In genomic region chr22:36363378-36363931, GRCh38 we compare ENCODE assay signal across 9 cellular contexts. TPM values are rescaled to one million over a fixed set of nuclear protein-coding genes. Genes with fewer than 3 reads are reported as not detected.
DNase-seq lines count a peak whose midpoint lies in the region; ATAC-seq, FAIRE-seq and TF ChIP-seq lines count a peak whose summit lies in the region.
"Had no signal": no experiment of that assay in that cellular context is flagged by ENCODE, and none has a peak within 500 bp of the region (broad histone marks: within the 10 kb centered on the region; RNA-seq: fewer than 3 reads in every experiment).

No MANE protein-coding gene starts in this region.

- CTCF ChIA-PET in A549 (lab: Yijun Ruan, JAX) = interaction anchor here (1.2 to 3.5 kb wide), 4 partner anchors 12 to 107 kb away, joined by 3 to 16 read pairs (median 6); no protein-coding TSS in a partner anchor

- no peaks in the 10 kb centered on the region for H3K27me3 ChIP-seq in HUES6 (ENCODE audit: control insufficient read depth, insufficient read depth, low read length)
- no peaks in the 10 kb centered on the region for H3K27me3 ChIP-seq in body of pancreas
- no peaks in the 10 kb centered on the region for H3K27me3 ChIP-seq in muscle layer of colon (ENCODE audit: control insufficient read depth in 1 of 2, insufficient read depth in 2 of 2, low read length in 2 of 2)

- no peak for TF ChIP-seq EP300 in A549 (IDR thresholded peaks at IDR 0.05)

- no peak for TF ChIP-seq RAD21 in A549 (conservative IDR thresholded peaks at IDR 0.05 in 1 of 2, IDR thresholded peaks at IDR 0.05 in 1 of 2)

- H3K9ac ChIP-seq in HUES6 (ENCODE audit: low read length) (peak overlapping the region; percentile 16), muscle layer of colon (ENCODE audit: low read length) (peak overlapping the region; percentile 69)

- intact Hi-C loops in body of pancreas (cut with DNase I) = no loop called here

- ATAC-seq in A549 (peak in 1 of 2 experiments; percentile 2; a peak in 1 of 6 replicates), body of pancreas (peak; percentile 72), HG02571 (IDR thresholded peaks at IDR 0.05; ENCODE audit: unreplicated experiment) (no peak), HG03439 (IDR thresholded peaks at IDR 0.05; ENCODE audit: unreplicated experiment) (no peak)

- no peak for FAIRE-seq in A549 (lab: Jason Lieb, UNC)

- POLR2A ChIA-PET in A549 (lab: Yijun Ruan, JAX) = interaction anchor here (1.7 kb wide), 1 partner anchor 11 kb away, joined by 4 read pairs; no protein-coding TSS in a partner anchor

- TF ChIP-seq CTCF in A549 (IDR thresholded peaks at IDR 0.05) = no peak
- TF ChIP-seq CTCF in body of pancreas (IDR thresholded peaks at IDR 0.05) = no peak

- no peak for DNase-seq in A549 (ENCODE audit: low read depth in 1 of 2, low spot score in 1 of 2)
- DNase-seq in body of pancreas = peak; percentile 47 to 75 (median 68)
- DNase-seq in AG20443 (ENCODE audit: low spot score) = no peak
- no peak for DNase-seq in SIG-M5 (lab: John Stamatoyannopoulos, UW)
- DNase-seq: NCI-H2081 had no signal

- no peaks in the 10 kb centered on the region for H3K9me3 ChIP-seq in A549
- no peaks in the 10 kb centered on the region for H3K9me3 ChIP-seq in HUES6 (ENCODE audit: control insufficient read depth, insufficient read depth, low read depth, low read length)
- no peaks in the 10 kb centered on the region for H3K9me3 ChIP-seq in body of pancreas
- H3K9me3 ChIP-seq in muscle layer of colon (ENCODE audit: low read length) = no peaks in the 10 kb centered on the region

- peak overlapping the region; percentile 83 for H3K4me2 ChIP-seq in A549

- peak overlapping the region; percentile 83 to 99 for H3K27ac ChIP-seq in A549
- H3K27ac ChIP-seq in HUES6 (ENCODE audit: low read depth, low read length) = no peak overlapping the region
- H3K27ac ChIP-seq in body of pancreas = peak overlapping the region; percentile 83 to 98 (median 90)
- peak overlapping the region; percentile 72 for H3K27ac ChIP-seq in muscle layer of colon (ENCODE audit: low read depth, low read length)

- 47% methylated on average over 4 of the region's 4 CpGs for WGBS in A549 (ENCODE audit: missing lambda C conversion rate)
- 24 to 27% methylated on average over 4 of the region's 4 CpGs for WGBS in body of pancreas, 2 donors

- H3K4me3 ChIP-seq in A549 (peak overlapping the region; percentile 19; the same call in 1 of the 3 replicates), HUES6 (ENCODE audit: low read depth, low read length) (no peak overlapping the region), body of pancreas (no peak overlapping the region), muscle layer of colon (ENCODE audit: low read depth in 1 of 2, low read length in 2 of 2) (no peak overlapping the region)

- H3K4me1 ChIP-seq in A549 (peaks cover 100% of the 10 kb centered on the region), HUES6 (ENCODE audit: control insufficient read depth, insufficient read depth, low read length) (peaks cover 93% of the 10 kb centered on the region), body of pancreas (peaks cover 99% of the 10 kb centered on the region), muscle layer of colon (ENCODE audit: insufficient read depth, low read length) (peaks cover 94% of the 10 kb centered on the region)

- TF ChIP-seq POLR2A in A549 (IDR thresholded peaks at IDR 0.05; ENCODE audit: low read length) = no peak
- TF ChIP-seq POLR2A in body of pancreas (IDR thresholded peaks at IDR 0.05) = peak in 1 of 3 donors; percentile 13

- H3K36me3 ChIP-seq in HUES6 (ENCODE audit: control insufficient read depth, insufficient read depth, low read length) = peaks cover 8% of the 10 kb centered on the region; the same call in 1 of the 2 replicates
- no peaks in the 10 kb centered on the region for H3K36me3 ChIP-seq in body of pancreas (replicated peaks in 1 of 2; ENCODE audit: insufficient read depth in 1 of 2, low read depth in 2 of 2)
- peaks cover 35% of the 10 kb centered on the region for H3K36me3 ChIP-seq in muscle layer of colon (ENCODE audit: insufficient read depth, low read length)

TF ChIP-seq in A549, 52 proteins besides CTCF, POLR2A, EP300 and RAD21:
- TF ChIP-seq POLR2AphosphoS2 (conservative IDR thresholded peaks at IDR 0.05; ENCODE audit: low read length) (no peak), TFCP2L1 (CRISPR knock-in tag; IDR thresholded peaks at IDR 0.05) (no peak), ZC3H11A (IDR thresholded peaks at IDR 0.05) (no peak), FOSB (CRISPR knock-in tag; IDR thresholded peaks at IDR 0.05) (no peak), CBX2 (IDR thresholded peaks at IDR 0.05; ENCODE audit: borderline replicate concordance, low read depth) (no peak), HOXB13 (CRISPR knock-in tag; IDR thresholded peaks at IDR 0.05; ENCODE audit: low read depth) (no peak), MAZ (IDR thresholded peaks at IDR 0.05; ENCODE audit: borderline replicate concordance, low read depth, low read length) (no peak), TP53 (CRISPR knock-in tag; IDR thresholded peaks at IDR 0.05) (no peak), ZNF302 (CRISPR knock-in tag; IDR thresholded peaks at IDR 0.05) (no peak)
- TF ChIP-seq, protein P1, sequence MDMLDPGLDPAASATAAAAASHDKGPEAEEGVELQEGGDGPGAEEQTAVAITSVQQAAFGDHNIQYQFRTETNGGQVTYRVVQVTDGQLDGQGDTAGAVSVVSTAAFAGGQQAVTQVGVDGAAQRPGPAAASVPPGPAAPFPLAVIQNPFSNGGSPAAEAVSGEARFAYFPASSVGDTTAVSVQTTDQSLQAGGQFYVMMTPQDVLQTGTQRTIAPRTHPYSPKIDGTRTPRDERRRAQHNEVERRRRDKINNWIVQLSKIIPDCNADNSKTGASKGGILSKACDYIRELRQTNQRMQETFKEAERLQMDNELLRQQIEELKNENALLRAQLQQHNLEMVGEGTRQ (IDR thresholded peaks at IDR 0.05) = no peak

RNA-seq across cellular contexts. Expression of gene MYH9, which starts 24.3 kb away (rescaled TPM):
- polyA plus RNA-seq in A549 (2011; rRNA removed) = 92.1 and 162 TPM in 2 replicates
- polyA plus RNA-seq in A549 (2012; cell fraction: cytosol; rRNA removed) = 112 and 118 TPM in 2 replicates
- polyA plus RNA-seq in A549 (2012; cell fraction: nucleus; rRNA removed) = 202 and 239 TPM in 2 replicates
- polyA plus RNA-seq in A549 (2017; fragmentation: RNase III; extraction: RNeasy Plus Mini Kit Qiagen cat#74134 plus additional on column Dnase treatment) = 158 to 215 TPM (median 167 TPM) in 3 replicates
- polyA minus RNA-seq in A549 (2011; rRNA and poly(A)+ RNA removed) = 460 and 534 TPM in 2 replicates
- 100 to 1,000 TPM; 294 to 323 TPM for total RNA-seq in body of pancreas

Comparison
In these comparisons a context has a peak if more than half of its experiments do, and no peak if none do; other contexts are left out.
1. DNase-seq: peak in body of pancreas (4 of 4); none in A549 (0 of 2), AG20443 (single experiment) and SIG-M5 (single experiment).